11 cellular contexts compared by ENCODE assay signal in the genomic region with DNA sequence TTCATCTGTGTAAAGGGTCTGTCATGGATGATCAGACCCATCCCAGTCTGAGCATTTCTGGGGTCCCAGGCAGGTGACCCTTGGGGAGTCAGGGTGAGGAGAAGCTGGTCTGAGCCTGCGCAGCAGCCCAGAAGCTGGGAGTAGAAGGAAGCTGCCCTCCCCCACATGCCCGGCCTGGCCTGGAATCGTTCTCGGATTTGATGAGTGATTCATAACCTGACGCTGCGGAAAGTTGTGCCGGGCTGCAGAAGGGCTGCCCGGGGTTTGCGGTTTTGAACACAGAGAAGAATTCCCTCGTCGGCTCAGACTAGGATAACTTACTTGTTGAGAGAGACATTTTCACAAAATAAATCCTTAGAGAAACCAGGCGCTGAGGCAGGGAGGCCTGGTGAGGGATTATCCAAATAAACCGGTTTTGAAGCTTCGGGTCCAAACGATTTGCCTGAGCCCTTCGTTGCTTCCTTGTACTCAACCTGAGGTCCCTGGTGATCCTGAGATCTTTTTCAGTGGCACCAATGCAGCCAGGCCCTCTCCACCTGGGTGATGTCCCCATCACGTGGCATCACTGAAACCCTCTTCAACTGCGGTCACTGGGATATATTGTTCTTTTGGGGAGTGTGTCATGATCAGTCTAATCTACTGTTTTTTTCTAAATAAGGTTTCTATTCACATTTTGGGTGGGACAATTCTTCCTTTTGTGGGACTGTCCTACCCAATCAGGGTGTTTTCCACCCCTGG. TPM values are rescaled to one million over a fixed set of nuclear protein-coding genes. Genes with fewer than 3 reads are reported as not detected.
DNase-seq lines count a peak whose midpoint lies in the region; FAIRE-seq and TF ChIP-seq lines count a peak whose summit lies in the region.
"Had no signal": no experiment of that assay in that cellular context is flagged by ENCODE, and none has a peak within 500 bp of the region (broad histone marks: within the 10 kb centered on the region; RNA-seq: fewer than 3 reads in every experiment).

No MANE protein-coding gene starts in this region.

- DNase-seq in Caki2 (ENCODE audit: low read depth) = peak; percentile 85
- DNase-seq in RCC 7860 (ENCODE audit: low spot score) = peak; percentile 91
- DNase-seq in fibroblast of gingiva (ENCODE audit: low read depth) = peak; percentile 73
- DNase-seq in posterior vena cava (ENCODE audit: low spot score) = peak; percentile 92
- DNase-seq in COLO668 (lab: John Stamatoyannopoulos, UW; ENCODE audit: unreplicated experiment) = no peak
- DNase-seq in amygdala (lab: John Stamatoyannopoulos, UW) = no peak
- DNase-seq in Calu3 = no peak
- DNase-seq in NCI-H1105 treated with DMSO at 0.1 percent for 48 hours (lab: John Stamatoyannopoulos, UW) = no peak
- DNase-seq: activated B cell treated with CpG ODN at 0.5 μM for 24 hours, Karpas-422 had no signal

- no peak overlapping the region for H3K4me3 Mint-ChIP-seq in Calu3 (ENCODE audit: low read depth, unreplicated experiment)
- H3K4me3 Mint-ChIP-seq: activated B cell treated with CpG ODN at 0.5 μM for 24 hours; activated naive CD4-positive, alpha-beta T cell treated with anti-CD3 and anti-CD28 coated beads, Interleukin-2, amount 50 U/mL, for 24 hours had no signal

- no TSS peak for BruUV-seq in Calu3 (replicated peaks; lab: Mats Ljungman, UMichigan)

- in situ Hi-C loops in Caki2 (cut with HindIII; ENCODE audit: low pct_unique_long_range_greater_than_20kb, low sequenced_read_pairs) = no loop called here

- H3K36me3 Mint-ChIP-seq in Calu3 (ENCODE audit: insufficient read depth, unreplicated experiment) = no peaks in the 10 kb centered on the region
- H3K36me3 Mint-ChIP-seq: activated naive CD4-positive, alpha-beta T cell treated with anti-CD3 and anti-CD28 coated beads, Interleukin-2, amount 50 U/mL, for 24 hours had no signal

- H3K27me3 Mint-ChIP-seq in Calu3 (ENCODE audit: unreplicated experiment) = no peaks in the 10 kb centered on the region

- H3K9me3 Mint-ChIP-seq in Calu3 (ENCODE audit: low read depth, unreplicated experiment) = no peaks in the 10 kb centered on the region
- H3K9me3 Mint-ChIP-seq: activated B cell treated with CpG ODN at 0.5 μM for 24 hours; activated naive CD4-positive, alpha-beta T cell treated with anti-CD3 and anti-CD28 coated beads, Interleukin-2, amount 50 U/mL, for 24 hours had no signal

- FAIRE-seq in RCC 7860 (lab: Jason Lieb, UNC) = peak; percentile 94

- no peak for TF ChIP-seq CTCF in Calu3 (IDR thresholded peaks at IDR 0.05; ENCODE audit: unreplicated experiment)

- intact Hi-C loops in posterior vena cava (cut with DNase I) = no loop called here
- intact Hi-C loops in Calu3 (cut with micrococcal nuclease; ENCODE audit: unreplicated experiment) = no loop called here

- no peak overlapping the region for H3K27ac Mint-ChIP-seq in Calu3 (ENCODE audit: unreplicated experiment)
- H3K27ac Mint-ChIP-seq: activated B cell treated with CpG ODN at 0.5 μM for 24 hours; activated naive CD4-positive, alpha-beta T cell treated with anti-CD3 and anti-CD28 coated beads, Interleukin-2, amount 50 U/mL, for 24 hours had no signal

- CTCF ChIA-PET in Calu3 (lab: Charles Lee) = no interaction called here

- peaks cover 17% of the 10 kb centered on the region for H3K4me1 Mint-ChIP-seq in Calu3 (ENCODE audit: low read depth, unreplicated experiment)
- H3K4me1 Mint-ChIP-seq: activated B cell treated with CpG ODN at 0.5 μM for 24 hours; activated naive CD4-positive, alpha-beta T cell treated with anti-CD3 and anti-CD28 coated beads, Interleukin-2, amount 50 U/mL, for 24 hours had no signal

RNA-seq across cellular contexts. Expression of a gene that starts 29.2 kb away (rescaled TPM):
- total RNA-seq in Caki2 (2014; rRNA removed; shearing (Covaris generic); ENCODE audit: low replicate concordance) = 9.1 and 14.5 TPM in 2 replicates
- total RNA-seq in posterior vena cava (10 to 100 TPM; 11.4 to 17.4 TPM), Calu3 (2022) (15.6 and 19.3 TPM in 2 replicates)

Comparison
In these comparisons a context has a peak if more than half of its experiments do, and no peak if none do; other contexts are left out.
1. DNase-seq: peak in Caki2 (single experiment), RCC 7860 (single experiment), fibroblast of gingiva (single experiment) and posterior vena cava (single experiment); none in COLO668 (single experiment), amygdala (0 of 56), Calu3 (single experiment) and NCI-H1105 treated with DMSO at 0.1 percent for 48 hours (single experiment).